13 cellular contexts compared by ENCODE assay signal in genomic region chr3:5057217-5057616, GRCh38.
DNase-seq lines count a peak whose midpoint lies in the region; ATAC-seq, FAIRE-seq and TF ChIP-seq lines count a peak whose summit lies in the region.
"Had no signal": no experiment of that assay in that cellular context is flagged by ENCODE, and none has a peak within 500 bp of the region (broad histone marks: within the 10 kb centered on the region; RNA-seq: fewer than 3 reads in every experiment).

No MANE protein-coding gene starts in this region.

- H3K36me3 ChIP-seq in astrocyte (ENCODE audit: insufficient read depth, low read length) (no peaks in the 10 kb centered on the region), smooth muscle cell (ENCODE audit: low read depth) (no peaks in the 10 kb centered on the region)
- H3K36me3 ChIP-seq: brain microvascular endothelial cell, SJCRH30 had no signal

- H3K27ac ChIP-seq in astrocyte (ENCODE audit: low read depth, low read length) (no peak overlapping the region), smooth muscle cell (ENCODE audit: low read depth) (peak overlapping the region; percentile 11)
- H3K27ac ChIP-seq: SJCRH30 had no signal

- H3K27me3 Mint-ChIP-seq in activated CD8-positive, alpha-beta memory T cell treated with anti-CD3 and anti-CD28 coated beads, Interleukin-2, amount 10 ng/mL, durations not matched to agents 7 days and 5 days: peaks cover 9% of the 10 kb centered on the region
- peaks cover 6% of the 10 kb centered on the region for H3K27me3 Mint-ChIP-seq in astrocyte (ENCODE audit: low read depth, unreplicated experiment)

- no peaks in the 10 kb centered on the region for H3K9me3 Mint-ChIP-seq in activated CD8-positive, alpha-beta memory T cell treated with anti-CD3 and anti-CD28 coated beads, Interleukin-2, amount 10 ng/mL, durations not matched to agents 7 days and 5 days (ENCODE audit: low read depth)
- no peaks in the 10 kb centered on the region for H3K9me3 Mint-ChIP-seq in astrocyte (ENCODE audit: unreplicated experiment)
- H3K9me3 Mint-ChIP-seq: CD8-positive, alpha-beta memory T cell; nephron progenitor cell had no signal

- H3K9me3 ChIP-seq in astrocyte (ENCODE audit: insufficient read depth, low read depth, low read length) (no peaks in the 10 kb centered on the region), smooth muscle cell (replicated peaks; ENCODE audit: low read depth) (no peaks in the 10 kb centered on the region)
- H3K9me3 ChIP-seq: SJCRH30 had no signal

- H2AFZ ChIP-seq in astrocyte (ENCODE audit: low read depth, low read length): peak overlapping the region; percentile 13
- H2AFZ ChIP-seq in smooth muscle cell (ENCODE audit: low read depth): no peak overlapping the region

- H3K4me1 ChIP-seq in astrocyte (ENCODE audit: insufficient read depth, low read length) (peaks cover 23% of the 10 kb centered on the region), smooth muscle cell (ENCODE audit: low read depth) (no peaks in the 10 kb centered on the region)

- H3K4me2 ChIP-seq in astrocyte (ENCODE audit: low read length): no peak overlapping the region
- H3K4me2 ChIP-seq in smooth muscle cell: no peak overlapping the region

- H4K20me1 ChIP-seq in astrocyte (ENCODE audit: insufficient read depth, low read length): no peaks in the 10 kb centered on the region
- H4K20me1 ChIP-seq in smooth muscle cell (ENCODE audit: low read depth): no peaks in the 10 kb centered on the region

- no peaks in the 10 kb centered on the region for H3K79me2 ChIP-seq in astrocyte (ENCODE audit: insufficient read depth, low read length)
- no peaks in the 10 kb centered on the region for H3K79me2 ChIP-seq in smooth muscle cell (ENCODE audit: low read depth)

- peaks cover 9% of the 10 kb centered on the region for H3K36me3 Mint-ChIP-seq in activated CD8-positive, alpha-beta memory T cell treated with anti-CD3 and anti-CD28 coated beads, Interleukin-2, amount 10 ng/mL, durations not matched to agents 7 days and 5 days
- H3K36me3 Mint-ChIP-seq in astrocyte (ENCODE audit: low read depth, unreplicated experiment): no peaks in the 10 kb centered on the region
- H3K36me3 Mint-ChIP-seq: CD8-positive, alpha-beta memory T cell had no signal

- H3K27me3 ChIP-seq in astrocyte (ENCODE audit: insufficient read depth, low read length) (no peaks in the 10 kb centered on the region), smooth muscle cell (ENCODE audit: low read depth) (no peaks in the 10 kb centered on the region)
- H3K27me3 ChIP-seq: brain microvascular endothelial cell, SJCRH30 had no signal

- peak overlapping the region; percentile 20 for H3K27ac Mint-ChIP-seq in activated CD8-positive, alpha-beta memory T cell treated with anti-CD3 and anti-CD28 coated beads, Interleukin-2, amount 10 ng/mL, durations not matched to agents 7 days and 5 days
- H3K27ac Mint-ChIP-seq in astrocyte (ENCODE audit: unreplicated experiment): no peak overlapping the region
- H3K27ac Mint-ChIP-seq: nephron progenitor cell had no signal

- no peak overlapping the region for H3K9ac ChIP-seq in astrocyte (ENCODE audit: low read length)
- no peak overlapping the region for H3K9ac ChIP-seq in smooth muscle cell (ENCODE audit: low read depth)

- CTCF ChIA-PET in activated CD8-positive, alpha-beta memory T cell treated with anti-CD3 and anti-CD28 coated beads, Interleukin-2, amount 10 ng/mL, durations not matched to agents 7 days and 5 days (lab: Charles Lee): interaction anchor here (0.6 to 11.6 kb wide), 22 partner anchors 15 to 343 kb away, joined by 3 to 190 read pairs (median 4); partner anchors contain the start of gene BHLHE40
- CTCF ChIA-PET in HEK293T (lab: Yijun Ruan, JAX): interaction anchor here (0.7 to 3.5 kb wide), 12 partner anchors 15 to 345 kb away, joined by 3 to 19 read pairs (median 4); no protein-coding TSS in a partner anchor

- H3K4me3 Mint-ChIP-seq in activated CD8-positive, alpha-beta memory T cell treated with anti-CD3 and anti-CD28 coated beads, Interleukin-2, amount 10 ng/mL, durations not matched to agents 7 days and 5 days: no peak overlapping the region
- H3K4me3 Mint-ChIP-seq in astrocyte (ENCODE audit: unreplicated experiment): no peak overlapping the region
- H3K4me3 Mint-ChIP-seq: CD8-positive, alpha-beta memory T cell; nephron progenitor cell had no signal

- peaks cover 16% of the 10 kb centered on the region for H3F3A ChIP-seq in smooth muscle cell (ENCODE audit: low read depth)

- no peak for ATAC-seq in activated CD8-positive, alpha-beta memory T cell treated with anti-CD3 and anti-CD28 coated beads, Interleukin-2, amount 10 ng/mL, durations not matched to agents 7 days and 5 days
- ATAC-seq in HG02678 (IDR thresholded peaks at IDR 0.05; ENCODE audit: unreplicated experiment): no peak

- H3K4me3 ChIP-seq in astrocyte (ENCODE audit: insufficient read depth, low read depth, low read length): no peak overlapping the region
- H3K4me3 ChIP-seq in smooth muscle cell: no peak overlapping the region
- H3K4me3 ChIP-seq: SJCRH30 had no signal

- no peak for DNase-seq in activated CD8-positive, alpha-beta memory T cell treated with anti-CD3 and anti-CD28 coated beads, Interleukin-2, amount 10 ng/mL, durations not matched to agents 7 days and 5 days
- no peak for DNase-seq in activated CD8-positive, alpha-beta memory T cell treated with anti-CD3 and anti-CD28 coated beads, Interleukin-2, amount 50 U/mL, for 48 hours
- peak; percentile 3 for DNase-seq in HEK293T (ENCODE audit: extremely low spot score)
- DNase-seq in astrocyte (ENCODE audit: low read depth): peak; percentile 16
- DNase-seq in smooth muscle cell (lab: John Stamatoyannopoulos, UW; ENCODE audit: unreplicated experiment): no peak
- DNase-seq in KG1 (lab: John Stamatoyannopoulos, UW): no peak
- DNase-seq in dermis blood vessel endothelial cell: no peak

- POLR2A ChIA-PET in HEK293T (lab: Yijun Ruan, JAX): interaction anchor here (1.2 kb wide), 1 partner anchor 78 kb away, joined by 6 read pairs; the partner anchor contains the start of gene BHLHE40

- TF ChIP-seq CTCF in astrocyte (IDR thresholded peaks at IDR 0.05; ENCODE audit: insufficient read depth, low read depth, low read length) (no peak), smooth muscle cell (IDR thresholded peaks at IDR 0.05; ENCODE audit: borderline replicate concordance, insufficient read depth, poor library complexity, severe bottlenecking) (no peak)

- WGBS in smooth muscle cell (ENCODE audit: low lambda C conversion rate): 89% methylated on average over 8 of the region's 8 CpGs

- H3K4me1 Mint-ChIP-seq in activated CD8-positive, alpha-beta memory T cell treated with anti-CD3 and anti-CD28 coated beads, Interleukin-2, amount 10 ng/mL, durations not matched to agents 7 days and 5 days: peaks cover 80% of the 10 kb centered on the region
- H3K4me1 Mint-ChIP-seq in astrocyte (ENCODE audit: low read depth, unreplicated experiment): peaks cover 36% of the 10 kb centered on the region
- H3K4me1 Mint-ChIP-seq: CD8-positive, alpha-beta memory T cell had no signal

- FAIRE-seq in astrocyte (lab: Jason Lieb, UNC): no peak
- FAIRE-seq: colon had no signal

TF ChIP-seq in HEK293T, 16 proteins besides CTCF, POLR2A, EP300 and RAD21:
- no peak for TF ChIP-seq FOXM1 (IDR thresholded peaks at IDR 0.05; ENCODE audit: borderline replicate concordance)
- no peak for TF ChIP-seq ARNT (IDR thresholded peaks at IDR 0.05)
- no peak for TF ChIP-seq HDGF (IDR thresholded peaks at IDR 0.05; ENCODE audit: borderline replicate concordance)
- no peak for TF ChIP-seq ELF4 (IDR thresholded peaks at IDR 0.05)
- TF ChIP-seq BHLHE40 (IDR thresholded peaks at IDR 0.05; ENCODE audit: borderline replicate concordance): no peak
- TF ChIP-seq L3MBTL2 (conservative IDR thresholded peaks at IDR 0.05): no peak
- no peak for TF ChIP-seq ZNF384 (IDR thresholded peaks at IDR 0.05)
TF ChIP-seq in HEK293T: peak in this region for 0.

Comparison
In these comparisons a context has a peak if more than half of its experiments do, and no peak if none do; other contexts are left out.
1. DNase-seq: peak in HEK293T (single experiment) and astrocyte (single experiment); none in activated CD8-positive, alpha-beta memory T cell treated with anti-CD3 and anti-CD28 coated beads, Interleukin-2, amount 10 ng/mL, durations not matched to agents 7 days and 5 days (single experiment), activated CD8-positive, alpha-beta memory T cell treated with anti-CD3 and anti-CD28 coated beads, Interleukin-2, amount 50 U/mL, for 48 hours (single experiment), smooth muscle cell (single experiment), KG1 (single experiment) and dermis blood vessel endothelial cell (single experiment).